Comparison of ENCODE assay signal across 7 cellular contexts in genomic region chr14:64507376-64508156, GRCh38. TPM values are rescaled to one million over a fixed set of nuclear protein-coding genes. Genes with fewer than 3 reads are reported as not detected.
DNase-seq lines count a peak whose midpoint lies in the region; ATAC-seq and TF ChIP-seq lines count a peak whose summit lies in the region.

No MANE protein-coding gene starts in this region.

- H3K4me2 ChIP-seq in GM23248 (ENCODE audit: unreplicated experiment): peak overlapping the region; percentile 98

- H3K27me3 Mint-ChIP-seq in endothelial cell (ENCODE audit: unreplicated experiment): peaks cover 13% of the 10 kb centered on the region

- peak; percentile 14 for TF ChIP-seq CTCF in RWPE2 (IDR thresholded peaks at IDR 0.05; ENCODE audit: poor library complexity, severe bottlenecking)
- no peak for TF ChIP-seq CTCF in endothelial cell (IDR thresholded peaks at IDR 0.05; ENCODE audit: unreplicated experiment)
- TF ChIP-seq CTCF in upper lobe of right lung (IDR thresholded peaks at IDR 0.05): no peak

- peaks cover 86% of the 10 kb centered on the region for H3K79me2 ChIP-seq in GM23248 (ENCODE audit: insufficient read depth)

- intact Hi-C loops in upper lobe of right lung (cut with DNase I): no loop called here

- peak; percentile 35 for ATAC-seq in RWPE2 (ENCODE audit: low read depth)
- ATAC-seq in HG03280 (IDR thresholded peaks at IDR 0.05; ENCODE audit: unreplicated experiment): no peak
- ATAC-seq in GM21423 (IDR thresholded peaks at IDR 0.05; ENCODE audit: unreplicated experiment): no peak
- ATAC-seq in upper lobe of right lung: no peak

- in situ Hi-C loops in GM23248 (cut with MboI): no loop called here

- H3K9me3 Mint-ChIP-seq in endothelial cell (ENCODE audit: unreplicated experiment): no peaks in the 10 kb centered on the region

- H3K36me3 ChIP-seq in GM23248 (ENCODE audit: low read depth) (no peaks in the 10 kb centered on the region), RWPE2 (ENCODE audit: low read depth) (peaks cover 8% of the 10 kb centered on the region), upper lobe of right lung (no peaks in the 10 kb centered on the region)

- H3K27ac ChIP-seq in GM23248 (peak overlapping the region; percentile 99), RWPE2 (ENCODE audit: poor library complexity, severe bottlenecking) (peak overlapping the region; percentile 97), upper lobe of right lung (no peak overlapping the region)

- H4K20me1 ChIP-seq in GM23248 (ENCODE audit: insufficient read depth): peaks cover 52% of the 10 kb centered on the region; the same call in 1 of the 2 replicates

- DNase-seq in GM23248: peak; percentile 68
- DNase-seq in RWPE2 (ENCODE audit: low spot score): no peak
- no peak for DNase-seq in endothelial cell (ENCODE audit: low spot score)
- DNase-seq in stimulated activated CD4-positive, alpha-beta T cell treated with anti-CD3 and anti-CD28 coated beads, Interleukin-15, amount 100 ng/mL, for 24 hours: peak; percentile 61
- no peak for DNase-seq in upper lobe of right lung

- no peaks in the 10 kb centered on the region for H3K9me3 ChIP-seq in GM23248 (ENCODE audit: low read depth)
- no peaks in the 10 kb centered on the region for H3K9me3 ChIP-seq in RWPE2 (ENCODE audit: severe bottlenecking)
- H3K9me3 ChIP-seq in upper lobe of right lung: no peaks in the 10 kb centered on the region

- no peak overlapping the region for H2AFZ ChIP-seq in GM23248

- WGBS in GM23248 (ENCODE audit: low coverage in 1 of 2, low lambda C conversion rate in 2 of 2, missing lambda C conversion rate in 2 of 2), 2 experiments: 74 to 76% methylated on average over 4 of the region's 4 CpGs

- H3K9ac ChIP-seq in GM23248: peak overlapping the region; percentile 99

- peaks cover 54% of the 10 kb centered on the region for H3F3A ChIP-seq in GM23248 (ENCODE audit: insufficient read depth)

- H3K9me2 ChIP-seq in GM23248 (ENCODE audit: insufficient read depth): no peaks in the 10 kb centered on the region

- H3K4me3 Mint-ChIP-seq in endothelial cell (ENCODE audit: unreplicated experiment): peak overlapping the region; percentile 97

- H3K4me1 Mint-ChIP-seq in endothelial cell (ENCODE audit: unreplicated experiment): peaks cover 55% of the 10 kb centered on the region

- peaks cover 58% of the 10 kb centered on the region for H3K4me1 ChIP-seq in GM23248 (ENCODE audit: insufficient read depth)
- H3K4me1 ChIP-seq in RWPE2 (ENCODE audit: insufficient read depth, poor library complexity, severe bottlenecking): peaks cover 38% of the 10 kb centered on the region
- peaks cover 51% of the 10 kb centered on the region for H3K4me1 ChIP-seq in upper lobe of right lung

- H3K27me3 ChIP-seq in GM23248 (replicated peaks; ENCODE audit: insufficient read depth) (no peaks in the 10 kb centered on the region), RWPE2 (ENCODE audit: insufficient read depth, poor library complexity, severe bottlenecking) (no peaks in the 10 kb centered on the region), upper lobe of right lung (no peaks in the 10 kb centered on the region)

- peaks cover 10% of the 10 kb centered on the region for H3K36me3 Mint-ChIP-seq in endothelial cell (ENCODE audit: low read depth, unreplicated experiment)

- H3K4me3 ChIP-seq in GM23248 (peak overlapping the region; percentile 91), RWPE2 (ENCODE audit: severe bottlenecking) (no peak overlapping the region), upper lobe of right lung (no peak overlapping the region)

- H3K27ac Mint-ChIP-seq in endothelial cell (ENCODE audit: unreplicated experiment): no peak overlapping the region

RNA-seq across cellular contexts. Expression of gene ZBTB1, which starts 3.0 kb away (rescaled TPM):
- 46.9 and 60.0 TPM in 2 replicates for total RNA-seq in GM23248 (2014; rRNA removed; shearing (Covaris generic))
- 37.5 and 39.1 TPM in 2 replicates for polyA plus RNA-seq in GM23248 (2016; fragmentation: Nextera tagmentation; extraction: Ambion mirVana)
- 57.8 TPM for total RNA-seq in endothelial cell (ENCODE audit: unreplicated experiment)
- 47.9 TPM for total RNA-seq in upper lobe of right lung

RNA-seq across cellular contexts. Expression of gene ZBTB25, which starts 3.9 kb away (rescaled TPM):
- total RNA-seq in GM23248 (2014; rRNA removed; shearing (Covaris generic)): 3.6 and 7.0 TPM in 2 replicates
- 8.0 and 12.5 TPM in 2 replicates for polyA plus RNA-seq in GM23248 (2016; fragmentation: Nextera tagmentation; extraction: Ambion mirVana)
- total RNA-seq in endothelial cell (ENCODE audit: unreplicated experiment) (9.4 TPM), upper lobe of right lung (13.1 TPM)

RNA-seq across cellular contexts. Expression of gene HSPA2, which starts 33.0 kb away (rescaled TPM):
- total RNA-seq in GM23248 (2014; rRNA removed; shearing (Covaris generic)): 28.1 and 28.9 TPM in 2 replicates
- polyA plus RNA-seq in GM23248 (2016; fragmentation: Nextera tagmentation; extraction: Ambion mirVana): 29.3 and 31.4 TPM in 2 replicates
- total RNA-seq in endothelial cell (ENCODE audit: unreplicated experiment) (9.4 TPM), upper lobe of right lung (13.5 TPM)

RNA-seq across cellular contexts. Expression of gene PPP1R36, which starts 42.2 kb away (rescaled TPM):
- total RNA-seq in GM23248 (2014; rRNA removed; shearing (Covaris generic)): 1.6 TPM in 1 of 2 replicates, not detected in the other
- 1.8 and 2.0 TPM in 2 replicates for polyA plus RNA-seq in GM23248 (2016; fragmentation: Nextera tagmentation; extraction: Ambion mirVana)
- 2.1 TPM for total RNA-seq in endothelial cell (ENCODE audit: unreplicated experiment)
- 0.46 TPM for total RNA-seq in upper lobe of right lung

RNA-seq across cellular contexts. Expression of gene AKAP5, which starts 42.3 kb away (rescaled TPM):
- total RNA-seq in GM23248 (2014; rRNA removed; shearing (Covaris generic)): 0.22 and 0.89 TPM in 2 replicates
- 0.08 and 0.19 TPM in 2 replicates for polyA plus RNA-seq in GM23248 (2016; fragmentation: Nextera tagmentation; extraction: Ambion mirVana)
- total RNA-seq in endothelial cell (ENCODE audit: unreplicated experiment): 6.1 TPM
- 3.6 TPM for total RNA-seq in upper lobe of right lung

Comparison
In these comparisons a context has a peak if more than half of its experiments do, and no peak if none do; other contexts are left out.
1. DNase-seq: peak in GM23248 (single experiment) and stimulated activated CD4-positive, alpha-beta T cell treated with anti-CD3 and anti-CD28 coated beads, Interleukin-15, amount 100 ng/mL, for 24 hours (single experiment); none in RWPE2 (single experiment), endothelial cell (single experiment) and upper lobe of right lung (single experiment).